ENCODE assay signal across 8 cellular contexts in genomic region chr9:38160613-38161215, GRCh38.
DNase-seq lines count a peak whose midpoint lies in the region; ATAC-seq and TF ChIP-seq lines count a peak whose summit lies in the region.

No MANE protein-coding gene starts in this region.

- DNase-seq in CD1c-positive myeloid dendritic cell (ENCODE audit: extremely low spot score) (peak; percentile 78), HAP-1 (ENCODE audit: low spot score in 2 of 2) (peak; percentile 56 to 91), PC-3 (peak; percentile 53), activated T-helper 1 cell treated with Interleukin-2 at 50 U/mL for 16 hours (ENCODE audit: low read depth) (peak; percentile 21), foreskin melanocyte (peak; percentile 13), pons (ENCODE audit: low spot score) (peak; percentile 43), aorta (peak in 1 of 2 donors; percentile 70)

- WGBS in aorta, 2 donors = 55 to 62% methylated on average over 9 of the region's 9 CpGs

- intact Hi-C loops in PC-3 (cut with micrococcal nuclease) = loop anchor here (5.0 kb wide), 1 partner anchor 102 kb away; no protein-coding TSS in a partner anchor
- intact Hi-C loops in aorta (cut with DNase I) = loop anchor here (1.0 to 10.0 kb wide), 3 partner anchors 194 to 248 kb away; no protein-coding TSS in a partner anchor

- in situ Hi-C loops in HAP-1 (cut with MboI; ENCODE audit: low sequenced_read_pairs) = loop anchor here (10.0 kb wide), 1 partner anchor 246 kb away; no protein-coding TSS in a partner anchor

- no TSS peak for BruUV-seq in PC-3 (replicated peaks; lab: Mats Ljungman, UMichigan)

- H3K4me1 ChIP-seq in HAP-1 (peaks cover 5% of the 10 kb centered on the region), PC-3 (ENCODE audit: insufficient read depth, low read length) (0 out of 2 replicates have a peak, but pooled peaks cover 4% of the 10 kb centered on the region), aorta (ENCODE audit: control insufficient read depth in 1 of 2, insufficient read depth in 2 of 2, low read length in 2 of 2) (no peaks in the 10 kb centered on the region)

- no peaks in the 10 kb centered on the region for H3K27me3 ChIP-seq in HAP-1 (ENCODE audit: low read depth)
- H3K27me3 ChIP-seq in PC-3 (ENCODE audit: low read length) = no peaks in the 10 kb centered on the region
- no peaks in the 10 kb centered on the region for H3K27me3 ChIP-seq in aorta (ENCODE audit: control insufficient read depth in 1 of 2, insufficient read depth in 2 of 2, low read length in 1 of 2)

- H3F3A ChIP-seq in PC-3 (ENCODE audit: low read length, unreplicated experiment) = no peaks in the 10 kb centered on the region

- H3K27ac ChIP-seq in PC-3 (ENCODE audit: low read length) = no peak overlapping the region
- H3K27ac ChIP-seq in aorta (ENCODE audit: low read depth in 1 of 2, low read length in 2 of 2) = no peak overlapping the region

- H4K20me1 ChIP-seq in PC-3 (ENCODE audit: low read length) = no peaks in the 10 kb centered on the region

- H3K4me3 ChIP-seq in HAP-1 = no peak overlapping the region
- H3K4me3 ChIP-seq in PC-3 (ENCODE audit: low read length) = no peak overlapping the region
- H3K4me3 ChIP-seq in aorta (ENCODE audit: low read length in 2 of 2) = no peak overlapping the region

- H3K4me2 ChIP-seq in PC-3 (ENCODE audit: low read length) = no peak overlapping the region

- CTCF ChIA-PET in PC-3 (lab: Charles Lee) = no interaction called here

- POLR2A ChIA-PET in PC-3 (lab: Charles Lee; ENCODE audit: unreplicated experiment) = no interaction called here

- no peak overlapping the region for H3K9ac ChIP-seq in PC-3 (ENCODE audit: low read length)

- no peaks in the 10 kb centered on the region for H3K9me2 ChIP-seq in PC-3 (replicated peaks; ENCODE audit: low read length)

- H3K79me2 ChIP-seq in PC-3 (ENCODE audit: low read length) = no peaks in the 10 kb centered on the region

- H3K36me3 ChIP-seq in HAP-1 (replicated peaks) (no peaks in the 10 kb centered on the region), PC-3 (ENCODE audit: low read depth, low read length) (no peaks in the 10 kb centered on the region), aorta (ENCODE audit: control insufficient read depth in 1 of 2, insufficient read depth in 2 of 2, low read length in 1 of 2) (no peaks in the 10 kb centered on the region)

- TF ChIP-seq CTCF in PC-3 (conservative IDR thresholded peaks at IDR 0.05; ENCODE audit: low read depth, low read length) = peak; percentile 87

- H3K9me3 ChIP-seq in HAP-1 = no peaks in the 10 kb centered on the region
- no peaks in the 10 kb centered on the region for H3K9me3 ChIP-seq in PC-3 (ENCODE audit: low read length)
- no peaks in the 10 kb centered on the region for H3K9me3 ChIP-seq in aorta (ENCODE audit: control insufficient read depth, low read length)

- no peak overlapping the region for H2AFZ ChIP-seq in PC-3 (ENCODE audit: low read length)

- no peak for ATAC-seq in PC-3
- peak; percentile 56 for ATAC-seq in aorta (ENCODE audit: low FRiP score)
- no peak for ATAC-seq in GM21619 (IDR thresholded peaks at IDR 0.05; ENCODE audit: unreplicated experiment)
